ENCODE assay signal across 18 cellular contexts in the genomic region with DNA sequence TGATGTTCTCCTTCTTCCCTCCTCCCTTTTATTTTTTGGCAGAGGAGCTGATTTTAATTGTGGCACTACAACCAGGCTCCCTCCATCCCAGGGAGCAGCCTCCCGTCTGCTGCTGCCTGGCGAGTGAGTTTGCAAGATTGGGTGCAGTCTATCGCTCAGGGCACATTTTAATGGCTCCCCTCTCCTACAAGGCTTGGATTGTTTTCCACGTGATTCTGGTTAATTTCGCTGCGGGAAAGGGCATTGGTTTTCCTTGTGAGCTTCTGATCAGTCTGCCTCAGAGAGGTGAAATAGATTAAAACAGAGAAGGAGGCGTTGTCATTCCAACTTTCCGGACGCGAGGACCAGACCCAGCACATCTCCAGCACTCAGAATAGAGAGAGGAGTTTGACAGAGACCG.
DNase-seq lines count a peak whose midpoint lies in the region; ATAC-seq and TF ChIP-seq lines count a peak whose summit lies in the region.
"Had no signal": no experiment of that assay in that cellular context is flagged by ENCODE, and none has a peak within 500 bp of the region (broad histone marks: within the 10 kb centered on the region; RNA-seq: fewer than 3 reads in every experiment).

No MANE protein-coding gene starts in this region.

- ATAC-seq in GM18520 (IDR thresholded peaks at IDR 0.05; ENCODE audit: unreplicated experiment): no peak
- ATAC-seq in CD8-positive, alpha-beta T cell: no peak

- no peaks in the 10 kb centered on the region for H3K79me1 ChIP-seq in trophoblast cell (ENCODE audit: low read length)

- H3K27me3 Mint-ChIP-seq in neural crest cell (ENCODE audit: low read depth) (no peaks in the 10 kb centered on the region), type B pancreatic cell (no peaks in the 10 kb centered on the region)
- H3K27me3 Mint-ChIP-seq in CD8-positive, alpha-beta T cell (ENCODE audit: low read depth): peaks cover 2% of the 10 kb centered on the region

- TF ChIP-seq CTCF in neural crest cell (conservative IDR thresholded peaks at IDR 0.05): no peak
- no peak for TF ChIP-seq CTCF in type B pancreatic cell (conservative IDR thresholded peaks at IDR 0.05)
- TF ChIP-seq CTCF in CD8-positive, alpha-beta T cell (IDR thresholded peaks at IDR 0.05): no peak

- H2AK5ac ChIP-seq in trophoblast cell (ENCODE audit: low read length): no peak overlapping the region

- CTCF ChIA-PET in CD8-positive, alpha-beta T cell (lab: Charles Lee): no interaction called here

- no peaks in the 10 kb centered on the region for H3K79me2 ChIP-seq in trophoblast cell (ENCODE audit: control insufficient read depth, insufficient read depth, low read length, poor library complexity)

- no peak overlapping the region for H4K12ac ChIP-seq in trophoblast cell (ENCODE audit: low read depth, low read length)

- in situ Hi-C loops in SK-MEL-5 (cut with HindIII; ENCODE audit: low pct_unique_long_range_greater_than_20kb, low sequenced_read_pairs): no loop called here

- no peak overlapping the region for H3K4ac ChIP-seq in trophoblast cell (ENCODE audit: low read depth, low read length)

- H3K14ac ChIP-seq in trophoblast cell (ENCODE audit: low read length): no peak overlapping the region

- no peak overlapping the region for H3K27ac ChIP-seq in trophoblast cell (ENCODE audit: low read depth, low read length)
- H3K27ac ChIP-seq in CD8-positive, alpha-beta T cell (ENCODE audit: low read depth, low read length): no peak overlapping the region
- H3K27ac ChIP-seq: PC-9, SJSA1 had no signal

- peaks cover 0 to 2% of the 10 kb centered on the region in 2 experiments for H3K4me1 ChIP-seq in trophoblast cell (ENCODE audit: control insufficient read depth in 1 of 2, insufficient read depth in 2 of 2, low read length in 2 of 2)
- no peaks in the 10 kb centered on the region for H3K4me1 ChIP-seq in CD8-positive, alpha-beta T cell (ENCODE audit: insufficient read depth, low read length)
- H3K4me1 ChIP-seq: SJSA1 had no signal

- DNase-seq in SK-MEL-5 (ENCODE audit: low read depth, low spot score) (peak; percentile 60), islet precursor cell (peak; percentile 35), neural crest cell (ENCODE audit: low read depth, low spot score) (no peak), type B pancreatic cell (ENCODE audit: extremely low spot score, unreplicated experiment) (no peak), trophoblast cell (no peak)
- no peak for DNase-seq in CD8-positive, alpha-beta T cell
- DNase-seq: CD4-positive, CD25-positive, alpha-beta regulatory T cell; COR-L47; GOT3; HCEC 1CT; IMR-90; KG1; MG63; NCI-H2029 treated with DMSO at 0.1 percent for 48 hours; NCI-H526 treated with DMSO at 0.1 percent for 48 hours; PC-9 had no signal

- no peak overlapping the region for H2BK5ac ChIP-seq in trophoblast cell (ENCODE audit: low read depth, low read length, poor library complexity)

- H3K4me3 ChIP-seq in trophoblast cell (ENCODE audit: low read depth, low read length): no peak overlapping the region
- H3K4me3 ChIP-seq in CD8-positive, alpha-beta T cell (ENCODE audit: low read depth, low read length): no peak overlapping the region
- H3K4me3 ChIP-seq: MG63, PC-9, SJSA1 had no signal

- H3K36me3 ChIP-seq in trophoblast cell (ENCODE audit: control insufficient read depth in 1 of 2, insufficient read depth in 2 of 2, low read length in 2 of 2): no peaks in the 10 kb centered on the region
- no peaks in the 10 kb centered on the region for H3K36me3 ChIP-seq in CD8-positive, alpha-beta T cell (ENCODE audit: insufficient read depth, low read length)
- H3K36me3 ChIP-seq: MG63, SJSA1 had no signal

- H3K4me3 Mint-ChIP-seq in neural crest cell (peak overlapping the region; percentile 18), type B pancreatic cell (peak overlapping the region; percentile 37)
- no peak overlapping the region for H3K4me3 Mint-ChIP-seq in CD8-positive, alpha-beta T cell
- H3K4me3 Mint-ChIP-seq: CD4-positive, CD25-positive, alpha-beta regulatory T cell had no signal

- no peak overlapping the region for H2BK120ac ChIP-seq in trophoblast cell (ENCODE audit: insufficient read depth, low read length, poor library complexity)

- no peak overlapping the region for H4K91ac ChIP-seq in trophoblast cell (ENCODE audit: low read depth, low read length)

- H3K27me3 ChIP-seq in trophoblast cell (ENCODE audit: insufficient read depth, low read length): no peaks in the 10 kb centered on the region
- H3K27me3 ChIP-seq in CD8-positive, alpha-beta T cell (ENCODE audit: insufficient read depth, low read length): no peaks in the 10 kb centered on the region
- H3K27me3 ChIP-seq: MG63 had no signal

- no CpG with 5 or more reads among the region's 11 CpGs for WGBS in trophoblast cell (ENCODE audit: extremely low coverage, insufficient coverage, insufficient read length)

- H3K36me3 Mint-ChIP-seq in neural crest cell (ENCODE audit: low read depth) (no peaks in the 10 kb centered on the region), type B pancreatic cell (no peaks in the 10 kb centered on the region)
- H3K36me3 Mint-ChIP-seq in CD8-positive, alpha-beta T cell: no peaks in the 10 kb centered on the region
- H3K36me3 Mint-ChIP-seq: CD4-positive, CD25-positive, alpha-beta regulatory T cell had no signal

- H2BK12ac ChIP-seq in trophoblast cell (ENCODE audit: low read length): no peak overlapping the region

- H3K27ac Mint-ChIP-seq in neural crest cell (ENCODE audit: unreplicated experiment) (peak overlapping the region; percentile 55), type B pancreatic cell (peak overlapping the region; percentile 2)
- H3K27ac Mint-ChIP-seq in CD8-positive, alpha-beta T cell: no peak overlapping the region
- H3K27ac Mint-ChIP-seq: CD4-positive, CD25-positive, alpha-beta regulatory T cell had no signal

- no peak overlapping the region for H3K23ac ChIP-seq in trophoblast cell (ENCODE audit: low read length)

- no peak overlapping the region for H3K9ac ChIP-seq in trophoblast cell (ENCODE audit: low read length)

- H3K9me3 ChIP-seq in trophoblast cell (ENCODE audit: insufficient read depth, low read depth, low read length): no peaks in the 10 kb centered on the region
- no peaks in the 10 kb centered on the region for H3K9me3 ChIP-seq in CD8-positive, alpha-beta T cell (ENCODE audit: low read length)
- H3K9me3 ChIP-seq: MG63, SJSA1 had no signal

- no peak overlapping the region for H2AFZ ChIP-seq in trophoblast cell (ENCODE audit: insufficient read depth, low read length, poor library complexity)
- H2AFZ ChIP-seq: PC-9 had no signal

- H3K18ac ChIP-seq in trophoblast cell (ENCODE audit: low read length): no peak overlapping the region

- no peaks in the 10 kb centered on the region for H3K9me3 Mint-ChIP-seq in neural crest cell
- H3K9me3 Mint-ChIP-seq in type B pancreatic cell: no peaks in the 10 kb centered on the region
- H3K9me3 Mint-ChIP-seq in CD8-positive, alpha-beta T cell: no peaks in the 10 kb centered on the region

- POLR2A ChIA-PET in CD8-positive, alpha-beta T cell (lab: Charles Lee): no interaction called here

- intact Hi-C loops in CD8-positive, alpha-beta T cell (cut with DNase I, micrococcal nuclease): no loop called here

- no peak overlapping the region for H3K4me2 ChIP-seq in trophoblast cell (ENCODE audit: low read length)
- H3K4me2 ChIP-seq: PC-9 had no signal

- H3K4me1 Mint-ChIP-seq in neural crest cell (peaks cover 68% of the 10 kb centered on the region), type B pancreatic cell (ENCODE audit: unreplicated experiment) (peaks cover 30% of the 10 kb centered on the region)
- no peaks in the 10 kb centered on the region for H3K4me1 Mint-ChIP-seq in CD8-positive, alpha-beta T cell (ENCODE audit: low read depth)
- H3K4me1 Mint-ChIP-seq: CD4-positive, CD25-positive, alpha-beta regulatory T cell had no signal

- H4K8ac ChIP-seq in trophoblast cell (ENCODE audit: low read depth, low read length): no peak overlapping the region

Comparison
In these comparisons a context has a peak if more than half of its experiments do, and no peak if none do; other contexts are left out.
1. DNase-seq: peak in SK-MEL-5 (single experiment) and islet precursor cell (single experiment); none in neural crest cell (single experiment), type B pancreatic cell (single experiment), trophoblast cell (0 of 2) and CD8-positive, alpha-beta T cell (0 of 7).